In genomic region chr2:224969633-224970292, GRCh38 we compare ENCODE assay signal across 11 cellular contexts.
A peak's percentile ranks its signal among the peaks of the same experiment; 100 is the strongest.
DNase-seq lines count a peak whose midpoint lies in the region; ATAC-seq and TF ChIP-seq lines count a peak whose summit lies in the region.
"Had no signal": no experiment of that assay in that cellular context is flagged by ENCODE, and none has a peak within 500 bp of the region (broad histone marks: within the 10 kb centered on the region; RNA-seq: fewer than 3 reads in every experiment).

No MANE protein-coding gene starts in this region.

- no peaks in the 10 kb centered on the region for H3K9me3 ChIP-seq in CD4-positive, alpha-beta memory T cell (ENCODE audit: control insufficient read depth in 1 of 2, low read length in 2 of 2)
- H3K9me3 ChIP-seq: Caco-2 had no signal

- peaks cover under 1 to 6% of the 10 kb centered on the region in 2 donors for H3K36me3 Mint-ChIP-seq in CD4-positive, alpha-beta memory T cell

- no peak overlapping the region for H3K4me3 ChIP-seq in CD4-positive, alpha-beta memory T cell (ENCODE audit: low read length in 2 of 2)
- H3K4me3 ChIP-seq in coronary artery = peak overlapping the region; percentile 35

- H3K4me1 ChIP-seq in CD4-positive, alpha-beta memory T cell (ENCODE audit: insufficient read depth, low read length) = peaks cover 48% of the 10 kb centered on the region
- H3K4me1 ChIP-seq: Caco-2 had no signal

- H3K36me3 ChIP-seq in CD4-positive, alpha-beta memory T cell (ENCODE audit: insufficient read depth, low read length) = no peaks in the 10 kb centered on the region

- peaks cover 53 to 72% (median 63%) of the 10 kb centered on the region in 4 donors for H3K4me1 Mint-ChIP-seq in CD4-positive, alpha-beta memory T cell

- no peak for DNase-seq in CD4-positive, alpha-beta memory T cell
- DNase-seq in coronary artery (ENCODE audit: low spot score) (no peak), germinal center (ENCODE audit: low spot score) (no peak), LoVo (ENCODE audit: low spot score) (no peak), iPS-NIHi7 (ENCODE audit: extremely low spot score) (no peak)
- DNase-seq in activated effector memory CD4-positive, alpha-beta T cell treated with anti-CD3 and anti-CD28 coated beads, Interleukin-2, amount 50 U/mL, for 16 hours = no peak
- DNase-seq: Caco-2; effector CD4-positive, alpha-beta T cell; NCI-H2029 treated with DMSO at 0.1 percent for 48 hours had no signal

- ATAC-seq in GM19351 (IDR thresholded peaks at IDR 0.05; ENCODE audit: unreplicated experiment) (peak; percentile 55), HG03066 (IDR thresholded peaks at IDR 0.05; ENCODE audit: low read depth, unreplicated experiment) (peak; percentile 46)

- no peak overlapping the region for H3K27ac ChIP-seq in CD4-positive, alpha-beta memory T cell (ENCODE audit: low read depth, low read length)
- H3K27ac ChIP-seq in coronary artery = peak overlapping the region; percentile 10 to 83

- intact Hi-C loops in CD4-positive, alpha-beta memory T cell (cut with micrococcal nuclease) = loop anchor here (1.0 to 2.0 kb wide), 2 partner anchors 8 to 15 kb away; no protein-coding TSS in a partner anchor

- H3K27ac Mint-ChIP-seq in CD4-positive, alpha-beta memory T cell = peak overlapping the region in 6 of 7 donors; percentile 45 to 93 (median 87)

- H3K27me3 Mint-ChIP-seq in CD4-positive, alpha-beta memory T cell = no peaks in the 10 kb centered on the region

- no peaks in the 10 kb centered on the region for H3K27me3 ChIP-seq in CD4-positive, alpha-beta memory T cell (ENCODE audit: insufficient read depth, low read length)

- no peak for TF ChIP-seq CTCF in coronary artery (IDR thresholded peaks at IDR 0.05)

- POLR2A ChIA-PET in CD4-positive, alpha-beta memory T cell (lab: Charles Lee; ENCODE audit: partially characterized antibody) = interaction anchor here (1.2 to 1.4 kb wide), 2 partner anchors 10 to 23 kb away, joined by 3 to 4 read pairs; no protein-coding TSS in a partner anchor

- CTCF ChIA-PET in CD4-positive, alpha-beta memory T cell (lab: Charles Lee; ENCODE audit: partially characterized antibody) = no interaction called here

- peak overlapping the region in 5 of 8 donors; percentile 43 to 75 (median 59) for H3K4me3 Mint-ChIP-seq in CD4-positive, alpha-beta memory T cell

- peaks cover 0 to 1% (median 0%) of the 10 kb centered on the region in 8 donors for H3K9me3 Mint-ChIP-seq in CD4-positive, alpha-beta memory T cell
